In genomic region chr3:41991399-41991798, GRCh38 we compare ENCODE assay signal across 15 cellular contexts.
"Had no signal": no experiment of that assay in that cellular context is flagged by ENCODE, and none has a peak within 500 bp of the region (broad histone marks: within the 10 kb centered on the region; RNA-seq: fewer than 3 reads in every experiment).

No MANE protein-coding gene starts in this region.

- ATAC-seq: foreskin keratinocyte, left cardiac atrium, lower lobe of right lung, right lobe of liver, upper lobe of right lung had no signal

- H3K4me3 ChIP-seq: left ventricle myocardium inferior, lower lobe of right lung, prostate gland, right lobe of liver, upper lobe of right lung, vagina had no signal

- H3K9me3 ChIP-seq: left ventricle myocardium inferior, lower lobe of right lung, prostate gland, right lobe of liver, upper lobe of right lung, vagina had no signal

- H3K79me2 ChIP-seq: parathyroid adenoma had no signal

- H3K9ac ChIP-seq: parathyroid adenoma had no signal

- H3K27me3 ChIP-seq: foreskin keratinocyte, right lobe of liver, upper lobe of right lung, vagina had no signal

- H3K4me1 ChIP-seq: left ventricle myocardium inferior, lower lobe of right lung, parathyroid adenoma, prostate gland, right lobe of liver, upper lobe of right lung, vagina had no signal

- H3K36me3 ChIP-seq: left ventricle myocardium inferior, lower lobe of right lung, prostate gland, right lobe of liver, upper lobe of right lung, vagina had no signal

- DNase-seq: dermis blood vessel endothelial cell; erythroblast; foreskin keratinocyte; immature natural killer cell; left cardiac atrium; left ventricle myocardium inferior; lower lobe of right lung; midbrain; right lobe of liver; stimulated activated CD4-positive, alpha-beta T cell treated with anti-CD3 and anti-CD28 coated beads, Interleukin-2, amount 100 ng/mL, for 24 hours; stimulated activated naive CD4-positive, alpha-beta T cell; upper lobe of right lung had no signal

- H2AFZ ChIP-seq: parathyroid adenoma had no signal

- H3K27ac ChIP-seq: foreskin keratinocyte, left ventricle myocardium inferior, lower lobe of right lung, parathyroid adenoma, prostate gland, right lobe of liver, upper lobe of right lung, vagina had no signal
